Comparison of ENCODE assay signal across 23 cellular contexts in genomic region chr20:3229158-3229557, GRCh38. TPM values are rescaled to one million over a fixed set of nuclear protein-coding genes. Genes with fewer than 3 reads are reported as not detected.
"Had no signal": no experiment of that assay in that cellular context is flagged by ENCODE, and none has a peak within 500 bp of the region (broad histone marks: within the 10 kb centered on the region; RNA-seq: fewer than 3 reads in every experiment).

No MANE protein-coding gene starts in this region.

- FAIRE-seq: K562, RCC 7860 had no signal

- H3K27me3 ChIP-seq: SJCRH30 had no signal

- ATAC-seq: K562, SK-N-SH treated with all-trans-retinoic acid at 6 μM for 48 hours had no signal

- H3K27ac ChIP-seq: KMS-11, SJCRH30 had no signal

- H3K4me2 ChIP-seq: KMS-11 had no signal

- H3K9ac ChIP-seq: KMS-11 had no signal

- DNase-seq: Kasumi-1, MM.1S, NCI-H1105, NCI-H1417, NCI-H1436 treated with DMSO at 0.1 percent for 48 hours, NCI-H1694 treated with DMSO at 0.1 percent for 48 hours, NCI-H1930, NCI-H2081 treated with DMSO at 0.1 percent for 48 hours, NCI-H2171, NCI-H226, NCI-H446, NCI-H510A, NCI-H524 treated with DMSO at 0.1 percent for 48 hours, NCI-H69, NCI-H774, RPMI8226, SHP77 treated with DMSO at 0.1 percent for 48 hours, SJCRH30 had no signal

- H3K4me3 ChIP-seq: K562, SJCRH30 had no signal

- H3K9me3 ChIP-seq: SJCRH30 had no signal

RNA-seq across cellular contexts. Expression of gene SLC4A11, which starts 9.8 kb away (rescaled TPM):
- polyA plus RNA-seq: IgD-negative memory B cell had no signal
